In genomic region chr12:46944104-46944503, GRCh38 we compare ENCODE assay signal across 11 cellular contexts.
DNase-seq lines count a peak whose midpoint lies in the region; ATAC-seq lines count a peak whose summit lies in the region.
"Had no signal": no experiment of that assay in that cellular context is flagged by ENCODE, and none has a peak within 500 bp of the region (broad histone marks: within the 10 kb centered on the region; RNA-seq: fewer than 3 reads in every experiment).

No MANE protein-coding gene starts in this region.

- DNase-seq in Right ventricle myocardium superior (no peak), cardiac septum (ENCODE audit: low spot score) (no peak), RKO (ENCODE audit: low spot score) (peak; percentile 94), fibroblast of peridontal ligament (ENCODE audit: extremely low read depth) (peak; percentile 73), stromal cell of bone marrow (ENCODE audit: low read depth) (peak; percentile 70), amniotic stem cell (lab: John Stamatoyannopoulos, UW) (no peak)
- DNase-seq in activated CD4-positive, CD25-positive, alpha-beta regulatory T cell treated with anti-CD3 and anti-CD28 coated beads, Interleukin-2, amount 50 U/mL, for 72 hours, result no peak
- DNase-seq in activated CD4-positive, alpha-beta T cell treated with anti-CD3 and anti-CD28 coated beads for 1 hour, result no peak
- DNase-seq: activated gamma-delta T cell, NCI-H1092, T-helper 17 cell had no signal

- ATAC-seq in Right ventricle myocardium superior (ENCODE audit: poor library complexity), result peak; percentile 60
- ATAC-seq: T-helper 17 cell had no signal

- intact Hi-C loops in Right ventricle myocardium superior (cut with DNase I), result no loop called here
- intact Hi-C loops in cardiac septum (cut with DNase I), result no loop called here

Comparison
In these comparisons a context has a peak if more than half of its experiments do, and no peak if none do; other contexts are left out.
1. DNase-seq: peak in RKO (single experiment), fibroblast of peridontal ligament (single experiment) and stromal cell of bone marrow (single experiment); none in Right ventricle myocardium superior (single experiment), cardiac septum (single experiment), activated CD4-positive, CD25-positive, alpha-beta regulatory T cell treated with anti-CD3 and anti-CD28 coated beads, Interleukin-2, amount 50 U/mL, for 72 hours (single experiment), amniotic stem cell (single experiment) and activated CD4-positive, alpha-beta T cell treated with anti-CD3 and anti-CD28 coated beads for 1 hour (single experiment).